8 cellular contexts compared by ENCODE assay signal in the genomic region with DNA sequence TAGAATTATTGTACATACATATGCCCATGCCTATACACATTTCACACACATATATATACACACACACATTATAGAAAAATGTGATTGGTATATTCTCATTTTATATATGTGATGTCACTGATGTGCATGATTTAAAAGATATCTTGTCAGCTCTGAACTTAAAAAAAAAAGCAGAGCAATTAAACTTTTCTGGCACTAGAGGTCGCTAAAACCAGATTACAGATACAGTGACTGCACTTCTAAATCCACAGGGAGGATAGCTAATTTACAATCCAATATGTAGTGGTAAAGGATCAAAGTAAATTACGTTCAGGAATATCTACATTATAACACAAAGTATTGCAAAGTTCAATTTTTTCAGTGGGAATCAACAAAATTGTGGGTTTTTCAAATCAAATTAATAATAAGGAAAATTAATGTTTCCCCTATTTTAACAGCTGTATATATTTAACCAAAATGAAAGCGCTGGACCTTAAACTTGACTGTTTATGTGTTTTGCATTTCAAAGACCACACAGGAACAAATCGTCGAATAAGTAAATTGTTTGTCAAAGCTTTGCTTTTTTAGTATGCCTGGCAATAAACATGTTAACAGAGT.
A peak's percentile ranks its signal among the peaks of the same experiment; 100 is the strongest.
DNase-seq lines count a peak whose midpoint lies in the region; ATAC-seq and TF ChIP-seq lines count a peak whose summit lies in the region.

No MANE protein-coding gene starts in this region.

- in situ Hi-C loops in G401 (cut with HindIII; ENCODE audit: low sequenced_read_pairs) (no loop called here), transverse colon (cut with MboI; ENCODE audit: low pct_ligation_motif_present in 1 of 4, low pct_unique_long_range_greater_than_20kb in 1 of 4, low sequenced_read_pairs in 3 of 4) (loop anchor here in 1 of 4 donors (25.0 kb wide), 1 partner anchor 463 kb away; no protein-coding TSS in a partner anchor)

- no peak overlapping the region for H3K27ac Mint-ChIP-seq in activated CD4-positive, alpha-beta memory T cell treated with anti-CD3 and anti-CD28 coated beads, Interleukin-2, amount 10 ng/mL, durations not matched to agents 7 days and 5 days
- H3K27ac Mint-ChIP-seq in activated T-helper 1 cell treated with anti-CD3 and anti-CD28 coated beads, Interleukin-12 subunit alpha, Interleukin-12 subunit beta, Interleukin-2, Interleukin-4 antibody, amounts not matched to agents 30 ng/mL and 10 ng/mL and 1 ng/mL, durations not matched to agents 14 hours and 24 hours and 36 hours, result no peak overlapping the region

- no peaks in the 10 kb centered on the region for H3K27me3 Mint-ChIP-seq in activated CD4-positive, alpha-beta memory T cell treated with anti-CD3 and anti-CD28 coated beads, Interleukin-2, amount 10 ng/mL, durations not matched to agents 7 days and 5 days
- H3K27me3 Mint-ChIP-seq in activated T-helper 1 cell treated with anti-CD3 and anti-CD28 coated beads, Interleukin-12 subunit alpha, Interleukin-12 subunit beta, Interleukin-2, Interleukin-4 antibody, amounts not matched to agents 30 ng/mL and 10 ng/mL and 1 ng/mL, durations not matched to agents 14 hours and 24 hours and 36 hours (ENCODE audit: insufficient read depth), result no peaks in the 10 kb centered on the region

- H3K27ac ChIP-seq in HUES48 (ENCODE audit: low read depth, low read length), result no peak overlapping the region
- no peak overlapping the region for H3K27ac ChIP-seq in PC-3 (ENCODE audit: low read length)
- no peak overlapping the region for H3K27ac ChIP-seq in transverse colon

- no peaks in the 10 kb centered on the region for H3K79me2 ChIP-seq in PC-3 (ENCODE audit: low read length)

- BruUV-seq in PC-3 (replicated peaks; lab: Mats Ljungman, UMichigan), result no TSS peak

- no peaks in the 10 kb centered on the region for H3K9me3 Mint-ChIP-seq in activated CD4-positive, alpha-beta memory T cell treated with anti-CD3 and anti-CD28 coated beads, Interleukin-2, amount 10 ng/mL, durations not matched to agents 7 days and 5 days
- no peaks in the 10 kb centered on the region for H3K9me3 Mint-ChIP-seq in activated T-helper 1 cell treated with anti-CD3 and anti-CD28 coated beads, Interleukin-12 subunit alpha, Interleukin-12 subunit beta, Interleukin-2, Interleukin-4 antibody, amounts not matched to agents 30 ng/mL and 10 ng/mL and 1 ng/mL, durations not matched to agents 14 hours and 24 hours and 36 hours

- H3K4me3 Mint-ChIP-seq in activated CD4-positive, alpha-beta memory T cell treated with anti-CD3 and anti-CD28 coated beads, Interleukin-2, amount 10 ng/mL, durations not matched to agents 7 days and 5 days, result no peak overlapping the region
- H3K4me3 Mint-ChIP-seq in activated T-helper 1 cell treated with anti-CD3 and anti-CD28 coated beads, Interleukin-12 subunit alpha, Interleukin-12 subunit beta, Interleukin-2, Interleukin-4 antibody, amounts not matched to agents 30 ng/mL and 10 ng/mL and 1 ng/mL, durations not matched to agents 14 hours and 24 hours and 36 hours, result no peak overlapping the region

- no peak overlapping the region for H3K9ac ChIP-seq in HUES48 (ENCODE audit: low read depth, low read length)
- no peak overlapping the region for H3K9ac ChIP-seq in PC-3 (ENCODE audit: low read length)

- H3K36me3 ChIP-seq in HUES48 (ENCODE audit: control insufficient read depth, insufficient read depth, low read length) (no peaks in the 10 kb centered on the region), PC-3 (ENCODE audit: low read depth, low read length) (no peaks in the 10 kb centered on the region), transverse colon (no peaks in the 10 kb centered on the region), MG63 (no peaks in the 10 kb centered on the region)

- POLR2A ChIA-PET in PC-3 (lab: Charles Lee; ENCODE audit: unreplicated experiment), result interaction anchor here (0.6 kb wide), 1 partner anchor 19 kb away, joined by 3 read pairs; no protein-coding TSS in a partner anchor
- POLR2A ChIA-PET in activated CD4-positive, alpha-beta memory T cell treated with anti-CD3 and anti-CD28 coated beads, Interleukin-2, amount 10 ng/mL, durations not matched to agents 7 days and 5 days (lab: Charles Lee), result no interaction called here

- peak; percentile 22 for DNase-seq in G401 (ENCODE audit: low spot score)
- peak; percentile 64 for DNase-seq in PC-3
- DNase-seq in fibroblast of the conjunctiva (ENCODE audit: low read depth), result peak; percentile 1
- DNase-seq in transverse colon, result no peak
- no peak for DNase-seq in MG63
- no peak for DNase-seq in activated CD4-positive, alpha-beta memory T cell treated with anti-CD3 and anti-CD28 coated beads, Interleukin-2, amount 10 ng/mL, durations not matched to agents 7 days and 5 days
- DNase-seq in activated T-helper 1 cell treated with anti-CD3 and anti-CD28 coated beads, Interleukin-12 subunit alpha, Interleukin-12 subunit beta, Interleukin-2, Interleukin-4 antibody, amounts not matched to agents 30 ng/mL and 10 ng/mL and 1 ng/mL, durations not matched to agents 14 hours and 24 hours and 36 hours (ENCODE audit: low spot score), result no peak

- CTCF ChIA-PET in PC-3 (lab: Charles Lee), result interaction anchor here (0.5 to 1.1 kb wide), 6 partner anchors 46 to 701 kb away, joined by 3 to 5 read pairs (median 4); no protein-coding TSS in a partner anchor
- CTCF ChIA-PET in activated CD4-positive, alpha-beta memory T cell treated with anti-CD3 and anti-CD28 coated beads, Interleukin-2, amount 10 ng/mL, durations not matched to agents 7 days and 5 days (lab: Charles Lee), result interaction anchor here (0.7 kb wide), 1 partner anchor 11 kb away, joined by 3 read pairs; no protein-coding TSS in a partner anchor

- H3K9me2 ChIP-seq in PC-3 (replicated peaks; ENCODE audit: low read length), result no peaks in the 10 kb centered on the region

- WGBS in transverse colon (ENCODE audit: low coverage in 1 of 2), 2 donors, result 22 to 29% methylated on average over 5 of the region's 5 CpGs

- H3K9me3 ChIP-seq in HUES48 (ENCODE audit: control insufficient read depth, insufficient read depth, low read length) (no peaks in the 10 kb centered on the region), PC-3 (ENCODE audit: low read length) (no peaks in the 10 kb centered on the region), transverse colon (no peaks in the 10 kb centered on the region), MG63 (no peaks in the 10 kb centered on the region)

- H3K4me1 ChIP-seq in HUES48 (ENCODE audit: control insufficient read depth, insufficient read depth, low read length) (peaks cover 7% of the 10 kb centered on the region), PC-3 (ENCODE audit: insufficient read depth, low read length) (peaks cover 5% of the 10 kb centered on the region; the same call in 1 of the 2 replicates), transverse colon (no peaks in the 10 kb centered on the region)

- no peaks in the 10 kb centered on the region for H3K4me1 Mint-ChIP-seq in activated CD4-positive, alpha-beta memory T cell treated with anti-CD3 and anti-CD28 coated beads, Interleukin-2, amount 10 ng/mL, durations not matched to agents 7 days and 5 days
- no peaks in the 10 kb centered on the region for H3K4me1 Mint-ChIP-seq in activated T-helper 1 cell treated with anti-CD3 and anti-CD28 coated beads, Interleukin-12 subunit alpha, Interleukin-12 subunit beta, Interleukin-2, Interleukin-4 antibody, amounts not matched to agents 30 ng/mL and 10 ng/mL and 1 ng/mL, durations not matched to agents 14 hours and 24 hours and 36 hours (ENCODE audit: low read depth)

- H3K27me3 ChIP-seq in HUES48 (ENCODE audit: control insufficient read depth, insufficient read depth, low read length), result no peaks in the 10 kb centered on the region
- H3K27me3 ChIP-seq in PC-3 (ENCODE audit: low read length), result no peaks in the 10 kb centered on the region
- no peaks in the 10 kb centered on the region for H3K27me3 ChIP-seq in transverse colon
- no peaks in the 10 kb centered on the region for H3K27me3 ChIP-seq in MG63

- TF ChIP-seq EP300 in transverse colon (IDR thresholded peaks at IDR 0.05; ENCODE audit: low read depth), result no peak

- TF ChIP-seq CTCF in PC-3 (conservative IDR thresholded peaks at IDR 0.05; ENCODE audit: low read depth, low read length) (peak; percentile 72), transverse colon (IDR thresholded peaks at IDR 0.05) (peak; percentile 30 to 55 (median 46))

- H3F3A ChIP-seq in PC-3 (ENCODE audit: low read length, unreplicated experiment), result no peaks in the 10 kb centered on the region

- ATAC-seq in PC-3, result no peak

- TF ChIP-seq POLR2A in transverse colon (IDR thresholded peaks at IDR 0.05), result no peak

- H2AFZ ChIP-seq in PC-3 (ENCODE audit: low read length), result no peak overlapping the region

- H3K36me3 Mint-ChIP-seq in activated CD4-positive, alpha-beta memory T cell treated with anti-CD3 and anti-CD28 coated beads, Interleukin-2, amount 10 ng/mL, durations not matched to agents 7 days and 5 days (ENCODE audit: low read depth), result no peaks in the 10 kb centered on the region
- H3K36me3 Mint-ChIP-seq in activated T-helper 1 cell treated with anti-CD3 and anti-CD28 coated beads, Interleukin-12 subunit alpha, Interleukin-12 subunit beta, Interleukin-2, Interleukin-4 antibody, amounts not matched to agents 30 ng/mL and 10 ng/mL and 1 ng/mL, durations not matched to agents 14 hours and 24 hours and 36 hours (ENCODE audit: low read depth), result no peaks in the 10 kb centered on the region

- intact Hi-C loops in PC-3 (cut with micrococcal nuclease) (loop anchor here (2.0 to 10.0 kb wide), 4 partner anchors 160 to 434 kb away; no protein-coding TSS in a partner anchor), transverse colon (cut with DNase I; ENCODE audit: low total_unique reads) (no loop called here)
- intact Hi-C loops in activated T-helper 1 cell treated with anti-CD3 and anti-CD28 coated beads, Interleukin-12 subunit alpha, Interleukin-12 subunit beta, Interleukin-2, Interleukin-4 antibody, amounts not matched to agents 30 ng/mL and 10 ng/mL and 1 ng/mL, durations not matched to agents 14 hours and 24 hours and 36 hours (cut with micrococcal nuclease), result no loop called here

- peak overlapping the region; percentile 22; the same call in 1 of the 2 replicates for H3K4me3 ChIP-seq in HUES48 (ENCODE audit: low read depth, low read length)
- H3K4me3 ChIP-seq in PC-3 (ENCODE audit: low read length), result no peak overlapping the region
- no peak overlapping the region for H3K4me3 ChIP-seq in transverse colon
- no peak overlapping the region for H3K4me3 ChIP-seq in MG63

- no peak overlapping the region for H3K4me2 ChIP-seq in PC-3 (ENCODE audit: low read length)

- no peaks in the 10 kb centered on the region for H4K20me1 ChIP-seq in PC-3 (ENCODE audit: low read length)

Comparison
In these comparisons a context has a peak if more than half of its experiments do, and no peak if none do; other contexts are left out.
1. DNase-seq: peak in G401 (single experiment), PC-3 (single experiment) and fibroblast of the conjunctiva (single experiment); none in transverse colon (single experiment), MG63 (single experiment), activated CD4-positive, alpha-beta memory T cell treated with anti-CD3 and anti-CD28 coated beads, Interleukin-2, amount 10 ng/mL, durations not matched to agents 7 days and 5 days (single experiment) and activated T-helper 1 cell treated with anti-CD3 and anti-CD28 coated beads, Interleukin-12 subunit alpha, Interleukin-12 subunit beta, Interleukin-2, Interleukin-4 antibody, amounts not matched to agents 30 ng/mL and 10 ng/mL and 1 ng/mL, durations not matched to agents 14 hours and 24 hours and 36 hours (single experiment).